8 cellular contexts compared by ENCODE assay signal in the genomic region with DNA sequence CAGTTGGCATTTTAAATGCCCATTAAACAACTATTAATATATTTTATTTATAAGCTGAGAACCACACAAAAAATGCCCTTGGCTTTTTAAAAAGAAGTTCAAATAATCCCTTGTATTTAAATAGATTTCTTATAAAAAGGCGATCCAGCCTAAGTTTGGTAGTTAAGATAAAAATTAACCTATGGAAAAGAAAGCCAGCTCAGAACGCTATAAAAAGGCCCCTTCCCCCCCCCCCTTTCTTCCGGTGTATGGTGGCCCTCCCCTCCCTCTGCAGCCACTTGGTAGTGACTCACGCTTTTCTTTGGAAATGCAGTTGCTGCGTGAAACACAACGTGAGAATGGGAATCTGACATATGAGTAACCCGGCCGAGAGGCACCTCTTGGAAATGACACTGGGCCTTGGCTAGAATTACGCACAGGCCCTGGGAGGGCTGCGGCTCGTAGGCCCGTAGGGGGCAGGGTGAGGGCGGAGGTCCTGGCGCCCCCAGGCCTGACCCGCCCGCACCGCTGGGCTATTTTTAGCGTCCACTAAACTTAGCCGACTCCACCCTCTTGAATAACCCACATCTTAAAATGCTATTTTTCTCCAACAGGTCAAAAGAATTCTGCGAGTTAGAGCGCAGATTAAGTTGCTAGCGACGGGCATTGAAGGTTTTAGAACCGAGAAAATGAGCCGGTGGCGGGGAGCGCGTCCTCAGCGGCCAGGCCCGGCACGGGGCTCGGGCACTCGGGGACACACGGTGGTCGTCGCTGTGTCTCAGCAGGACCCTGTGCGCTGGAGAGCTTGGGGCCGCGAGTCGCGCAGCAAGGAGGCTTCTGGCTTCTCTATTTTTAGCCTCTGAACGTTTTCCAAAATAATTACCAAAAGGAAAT.
DNase-seq lines count a peak whose midpoint lies in the region; ATAC-seq and TF ChIP-seq lines count a peak whose summit lies in the region.

No MANE protein-coding gene starts in this region.

- intact Hi-C loops in lower lobe of right lung (cut with DNase I), result loop anchor here (10.0 kb wide), 1 partner anchor 232 kb away; the partner anchor contains the start of gene NFIL3

- peak; percentile 61 for DNase-seq in GM06990 (ENCODE audit: extremely low read depth, insufficient read length)
- peak; percentile 97 for DNase-seq in NCI-H460 (ENCODE audit: extremely low read depth, low read depth)
- DNase-seq in activated CD4-positive, alpha-beta T cell treated with anti-CD3 and anti-CD28 coated beads, Interleukin-2, amount 50 U/mL, for 24 hours (ENCODE audit: low read depth in 1 of 2, low spot score in 1 of 2), result peak; percentile 54 to 83
- peak; percentile 74 for DNase-seq in lower lobe of right lung
- peak; percentile 64 to 88 for DNase-seq in stimulated activated CD4-positive, alpha-beta T cell treated with anti-CD3 and anti-CD28 coated beads, Interleukin-4, amount 100 ng/mL, for 4 hours

- H3K27ac ChIP-seq in ectodermal cell (ENCODE audit: insufficient read depth, low read depth, low read length, poor library complexity, severe bottlenecking) (peak overlapping the region; percentile 81), lower lobe of right lung (peak overlapping the region; percentile 99)

- H3K9me3 ChIP-seq in ectodermal cell (ENCODE audit: control insufficient read depth, low read length), result no peaks in the 10 kb centered on the region
- H3K9me3 ChIP-seq in lower lobe of right lung, result peaks cover 3% of the 10 kb centered on the region

- no peaks in the 10 kb centered on the region for H3K36me3 ChIP-seq in GM06990 (ENCODE audit: control insufficient read depth, insufficient read depth, low read length)
- no peaks in the 10 kb centered on the region for H3K36me3 ChIP-seq in ectodermal cell (ENCODE audit: control insufficient read depth, insufficient read depth, low read length)
- H3K36me3 ChIP-seq in lower lobe of right lung, result no peaks in the 10 kb centered on the region

- H3K4me1 ChIP-seq in ectodermal cell (ENCODE audit: control insufficient read depth, insufficient read depth, low read length), result peaks cover 5% of the 10 kb centered on the region
- H3K4me1 ChIP-seq in lower lobe of right lung, result peaks cover 60% of the 10 kb centered on the region

- H3K4me3 ChIP-seq in GM06990 (replicated peaks; ENCODE audit: low read depth, low read length), result peak overlapping the region; percentile 28
- peak overlapping the region; percentile 45 for H3K4me3 ChIP-seq in ectodermal cell (ENCODE audit: insufficient read depth, low read depth, low read length)
- H3K4me3 ChIP-seq in lower lobe of right lung, result peak overlapping the region; percentile 54

- no peaks in the 10 kb centered on the region for H3K27me3 ChIP-seq in GM06990 (replicated peaks; ENCODE audit: control insufficient read depth, insufficient read depth, low read length)
- peaks cover 25% of the 10 kb centered on the region for H3K27me3 ChIP-seq in ectodermal cell (ENCODE audit: control insufficient read depth, insufficient read depth, low read length, poor library complexity, severe bottlenecking)
- H3K27me3 ChIP-seq in lower lobe of right lung (ENCODE audit: low read depth), result no peaks in the 10 kb centered on the region

- 1% methylated on average over 40 of the region's 42 CpGs for WGBS in ectodermal cell, 2 experiments

- ATAC-seq in HG02798 (IDR thresholded peaks at IDR 0.05; ENCODE audit: poor library complexity, unreplicated experiment) (peak; percentile 22), lower lobe of right lung (peak; percentile 89 to 90), GM18873 (IDR thresholded peaks at IDR 0.05; ENCODE audit: low FRiP score, unreplicated experiment) (no peak)

- TF ChIP-seq CTCF in GM06990 (IDR thresholded peaks at IDR 0.05; ENCODE audit: insufficient read depth, low read length, poor library complexity, severe bottlenecking) (peak; percentile 17), lower lobe of right lung (IDR thresholded peaks at IDR 0.05) (no peak)
